8 cellular contexts compared by ENCODE assay signal in genomic region chr10:79066460-79067240, GRCh38. TPM values are rescaled to one million over a fixed set of nuclear protein-coding genes. Genes with fewer than 3 reads are reported as not detected.
DNase-seq lines count a peak whose midpoint lies in the region; TF ChIP-seq lines count a peak whose summit lies in the region.

No MANE protein-coding gene starts in this region.

- WGBS in testis, 2 donors, result 8 to 9% methylated on average over 18 to 27 of the region's 36 CpGs

- in situ Hi-C loops in T47D (cut with HindIII; ENCODE audit: low pct_unique_long_range_greater_than_20kb, low sequenced_read_pairs), result no loop called here

- H3K4me3 ChIP-seq in A673 (ENCODE audit: low read depth, low read length, poor library complexity, severe bottlenecking) (peak overlapping the region; percentile 86), testis (peak overlapping the region; percentile 83 to 84)

- H3K9me3 ChIP-seq in A673 (ENCODE audit: low read depth, low read length, poor library complexity, severe bottlenecking) (no peaks in the 10 kb centered on the region), testis (no peaks in the 10 kb centered on the region)

- CTCF ChIA-PET in A673 (lab: Charles Lee), result interaction anchor here (0.6 to 1.2 kb wide), 4 partner anchors 48 to 1019 kb away, joined by 3 to 4 read pairs (median 3); no protein-coding TSS in a partner anchor

- DNase-seq in A673 (ENCODE audit: low spot score), result peak; percentile 48
- DNase-seq in ELR (ENCODE audit: low read depth), result peak; percentile 48
- peak; percentile 76 for DNase-seq in NCI-H82 (lab: John Stamatoyannopoulos, UW)
- peak; percentile 69 to 73 for DNase-seq in T47D (ENCODE audit: low read depth in 1 of 2, low spot score in 1 of 2)
- DNase-seq in left kidney (ENCODE audit: low read depth, low spot score), result peak; percentile 85
- no peak for DNase-seq in testis
- no peak for DNase-seq in NCI-H446 treated with DMSO at 0.1 percent for 48 hours (lab: John Stamatoyannopoulos, UW)
- DNase-seq in NCI-H1930 (lab: John Stamatoyannopoulos, UW), result no peak

- H3K27me3 ChIP-seq in A673 (replicated peaks; ENCODE audit: insufficient read depth, low read depth, low read length, poor library complexity), result no peaks in the 10 kb centered on the region
- H3K27me3 ChIP-seq in testis, result no peaks in the 10 kb centered on the region

- POLR2A ChIA-PET in A673 (lab: Charles Lee; ENCODE audit: low non-redundant PET), result interaction anchor here (0.7 kb wide), 1 partner anchor 67 kb away, joined by 3 read pairs; no protein-coding TSS in a partner anchor

- BruUV-seq in A673 (replicated peaks; lab: Mats Ljungman, UMichigan), result no TSS peak

- H3K4me1 ChIP-seq in A673 (ENCODE audit: insufficient read depth, low read length, poor library complexity, severe bottlenecking), result peaks cover 16% of the 10 kb centered on the region
- peaks cover 18% of the 10 kb centered on the region for H3K4me1 ChIP-seq in testis

- H3K27ac ChIP-seq in A673 (ENCODE audit: low read depth, low read length, poor library complexity, severe bottlenecking) (no peak overlapping the region), testis (peak overlapping the region; percentile 69 to 88)

- intact Hi-C loops in A673 (cut with micrococcal nuclease; ENCODE audit: unreplicated experiment) (loop anchor here (5.0 to 10.0 kb wide), 3 partner anchors 94 to 1024 kb away; no protein-coding TSS in a partner anchor), testis (cut with DNase I; ENCODE audit: low total_unique reads) (loop anchor here (5.0 kb wide), 1 partner anchor 89 kb away; no protein-coding TSS in a partner anchor)

- no peak for TF ChIP-seq CTCF in A673 (conservative IDR thresholded peaks at IDR 0.05; ENCODE audit: low read depth, low read length)
- TF ChIP-seq CTCF in testis (IDR thresholded peaks at IDR 0.05), result no peak

- TF ChIP-seq POLR2A in testis (IDR thresholded peaks at IDR 0.05), result no peak

- H3K36me3 ChIP-seq in A673 (ENCODE audit: insufficient read depth, low read length, poor library complexity, severe bottlenecking), result no peaks in the 10 kb centered on the region
- no peaks in the 10 kb centered on the region for H3K36me3 ChIP-seq in testis (ENCODE audit: low read depth, missing control alignments)

RNA-seq across cellular contexts. Expression of gene ZMIZ1, which starts 2.1 kb away (rescaled TPM):
- 35.8 and 42.1 TPM in 2 replicates for total RNA-seq in A673 (2021)
- total RNA-seq in testis, result 10 to 100 TPM; 18.8 to 22.0 TPM
- 15.2 TPM for polyA plus RNA-seq in testis (ENCODE audit: insufficient read depth, low read depth, low replicate concordance)

Comparison
In these comparisons a context has a peak if more than half of its experiments do, and no peak if none do; other contexts are left out.
1. DNase-seq: peak in A673 (single experiment), ELR (single experiment), NCI-H82 (single experiment), T47D (2 of 2) and left kidney (single experiment); none in testis (single experiment), NCI-H446 treated with DMSO at 0.1 percent for 48 hours (single experiment) and NCI-H1930 (0 of 2).